Comparison of ENCODE assay signal across 19 cellular contexts in the genomic region with DNA sequence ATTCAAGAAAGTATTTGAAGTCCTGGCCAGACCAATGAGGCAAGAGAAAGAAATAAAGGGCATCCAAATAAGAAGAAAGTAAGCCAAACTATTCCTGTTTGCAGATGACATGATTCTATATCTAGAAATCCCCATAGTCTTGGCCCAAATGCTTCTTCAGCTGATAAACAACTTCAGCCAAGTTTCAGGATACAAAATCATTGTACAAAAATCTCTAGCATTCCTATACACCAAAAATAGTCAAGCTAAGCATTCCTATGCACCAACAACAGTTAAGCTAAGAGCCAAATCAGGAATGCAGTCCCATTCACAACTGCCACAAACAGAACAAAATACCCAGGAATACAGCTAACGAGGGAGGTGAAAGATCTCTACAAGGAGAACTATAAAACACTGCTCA.
"Had no signal": no experiment of that assay in that cellular context is flagged by ENCODE, and none has a peak within 500 bp of the region (broad histone marks: within the 10 kb centered on the region; RNA-seq: fewer than 3 reads in every experiment).

No MANE protein-coding gene starts in this region.

- H3K36me3 ChIP-seq: heart left ventricle, neutrophil, suprapubic skin, thyroid gland had no signal

- DNase-seq: effector CD4-positive, alpha-beta T cell; endodermal cell; erythroblast; foreskin melanocyte; heart left ventricle; hippocampal formation; kidney glomerular epithelial cell; mesendoderm; naive thymus-derived CD8-positive, alpha-beta T cell; stimulated activated CD4-positive, alpha-beta T cell treated with anti-CD3 and anti-CD28 coated beads, Interleukin-4, amount 100 ng/mL, for 1 hour; stimulated activated CD8-positive, alpha-beta memory T cell treated with anti-CD3 and anti-CD28 coated beads, Interleukin-4, amount 100 ng/mL, for 48 hours; stimulated activated naive CD8-positive, alpha-beta T cell treated with anti-CD3 and anti-CD28 coated beads, Interleukin-15, Interleukin-2, amounts not matched to agents 100 U/mL and 50 U/mL, for 24 hours; thyroid gland had no signal

- FAIRE-seq: endothelial cell of umbilical vein, islet of Langerhans, urothelium cell line had no signal

- H3K9me3 ChIP-seq: neutrophil, thyroid gland had no signal

- H3K27ac ChIP-seq: coronary artery, heart left ventricle, neutrophil, suprapubic skin, thyroid gland had no signal

- H3K27me3 ChIP-seq: heart left ventricle, neutrophil, suprapubic skin, thyroid gland had no signal

- H3K4me1 ChIP-seq: heart left ventricle, suprapubic skin, thyroid gland had no signal

- H3K4me3 ChIP-seq: coronary artery, heart left ventricle, suprapubic skin, thyroid gland had no signal
